ENCODE assay signal across 8 cellular contexts in genomic region chr11:61834278-61835004, GRCh38.
DNase-seq lines count a peak whose midpoint lies in the region; ATAC-seq and TF ChIP-seq lines count a peak whose summit lies in the region.

No MANE protein-coding gene starts in this region.

- peak overlapping the region; percentile 81 for H3K9ac ChIP-seq in SK-N-MC (ENCODE audit: insufficient read length)

- no peak for TF ChIP-seq CTCF in GM06990 (IDR thresholded peaks at IDR 0.05; ENCODE audit: insufficient read depth, low read length, poor library complexity, severe bottlenecking)
- TF ChIP-seq CTCF in choroid plexus epithelial cell (conservative IDR thresholded peaks at IDR 0.05; ENCODE audit: low read depth, low read length), result no peak
- no peak for TF ChIP-seq CTCF in tibial artery (IDR thresholded peaks at IDR 0.05)
- TF ChIP-seq CTCF in WERI-Rb-1 (IDR thresholded peaks at IDR 0.05; ENCODE audit: low read depth, low read length), result no peak

- ATAC-seq in GM19468 (IDR thresholded peaks at IDR 0.05; ENCODE audit: extremely low read depth, unreplicated experiment) (peak; percentile 80), HG03558 (IDR thresholded peaks at IDR 0.05; ENCODE audit: extremely low read depth, unreplicated experiment) (peak; percentile 88)

- H3K27ac ChIP-seq in SK-N-MC (peak overlapping the region; percentile 99), tibial artery (peak overlapping the region; percentile 77 to 92), WERI-Rb-1 (no peak overlapping the region; the same call in 1 of the 2 replicates)

- H3K27me3 ChIP-seq in GM06990 (replicated peaks; ENCODE audit: control insufficient read depth, insufficient read depth, low read length) (no peaks in the 10 kb centered on the region), tibial artery (no peaks in the 10 kb centered on the region), WERI-Rb-1 (ENCODE audit: insufficient read depth, low read depth, severe bottlenecking) (no peaks in the 10 kb centered on the region)

- intact Hi-C loops in tibial artery (cut with DNase I; ENCODE audit: low total_unique reads), result loop anchor here (5.0 kb wide), 1 partner anchor 53 kb away; no protein-coding TSS in a partner anchor

- DNase-seq in GM06990 (ENCODE audit: extremely low read depth, insufficient read length), result peak; percentile 85
- DNase-seq in SK-N-MC (ENCODE audit: low read depth, low spot score), result peak; percentile 86
- DNase-seq in choroid plexus epithelial cell (ENCODE audit: low read depth), result peak; percentile 80
- peak; percentile 68 for DNase-seq in medulla oblongata (ENCODE audit: extremely low spot score)
- DNase-seq in tibial artery, result peak; percentile 69 to 90
- no peak for DNase-seq in WERI-Rb-1

- H3K4me3 ChIP-seq in GM06990 (replicated peaks; ENCODE audit: low read depth, low read length) (0 out of 2 replicates have a peak overlapping the region, but pooled peaks have one; percentile 23), SK-N-MC (peak overlapping the region; percentile 74), choroid plexus epithelial cell (ENCODE audit: low read depth, low read length) (no peak overlapping the region), tibial artery (peak overlapping the region in 1 of 2 donors; percentile 10), WERI-Rb-1 (ENCODE audit: low read depth, low read length) (no peak overlapping the region)

- H3K36me3 ChIP-seq in GM06990 (ENCODE audit: control insufficient read depth, insufficient read depth, low read length) (peaks cover 19% of the 10 kb centered on the region), SK-N-MC (ENCODE audit: insufficient read depth, low read length) (peaks cover 56% of the 10 kb centered on the region), tibial artery (no peaks in the 10 kb centered on the region), WERI-Rb-1 (peaks cover 59% of the 10 kb centered on the region)

- peaks cover 0 to 75% (median 64%) of the 10 kb centered on the region in 4 donors for H3K4me1 ChIP-seq in tibial artery

- H3K9me3 ChIP-seq in SK-N-MC (ENCODE audit: low read depth, low read length), result no peaks in the 10 kb centered on the region
- H3K9me3 ChIP-seq in tibial artery, result no peaks in the 10 kb centered on the region
- no peaks in the 10 kb centered on the region for H3K9me3 ChIP-seq in WERI-Rb-1 (ENCODE audit: severe bottlenecking)

Comparison
In these comparisons a context has a peak if more than half of its experiments do, and no peak if none do; other contexts are left out.
1. H3K4me3 ChIP-seq: peak in GM06990 (single experiment) and SK-N-MC (single experiment); none in choroid plexus epithelial cell (single experiment) and WERI-Rb-1 (single experiment).